13 cellular contexts compared by ENCODE assay signal in the genomic region with DNA sequence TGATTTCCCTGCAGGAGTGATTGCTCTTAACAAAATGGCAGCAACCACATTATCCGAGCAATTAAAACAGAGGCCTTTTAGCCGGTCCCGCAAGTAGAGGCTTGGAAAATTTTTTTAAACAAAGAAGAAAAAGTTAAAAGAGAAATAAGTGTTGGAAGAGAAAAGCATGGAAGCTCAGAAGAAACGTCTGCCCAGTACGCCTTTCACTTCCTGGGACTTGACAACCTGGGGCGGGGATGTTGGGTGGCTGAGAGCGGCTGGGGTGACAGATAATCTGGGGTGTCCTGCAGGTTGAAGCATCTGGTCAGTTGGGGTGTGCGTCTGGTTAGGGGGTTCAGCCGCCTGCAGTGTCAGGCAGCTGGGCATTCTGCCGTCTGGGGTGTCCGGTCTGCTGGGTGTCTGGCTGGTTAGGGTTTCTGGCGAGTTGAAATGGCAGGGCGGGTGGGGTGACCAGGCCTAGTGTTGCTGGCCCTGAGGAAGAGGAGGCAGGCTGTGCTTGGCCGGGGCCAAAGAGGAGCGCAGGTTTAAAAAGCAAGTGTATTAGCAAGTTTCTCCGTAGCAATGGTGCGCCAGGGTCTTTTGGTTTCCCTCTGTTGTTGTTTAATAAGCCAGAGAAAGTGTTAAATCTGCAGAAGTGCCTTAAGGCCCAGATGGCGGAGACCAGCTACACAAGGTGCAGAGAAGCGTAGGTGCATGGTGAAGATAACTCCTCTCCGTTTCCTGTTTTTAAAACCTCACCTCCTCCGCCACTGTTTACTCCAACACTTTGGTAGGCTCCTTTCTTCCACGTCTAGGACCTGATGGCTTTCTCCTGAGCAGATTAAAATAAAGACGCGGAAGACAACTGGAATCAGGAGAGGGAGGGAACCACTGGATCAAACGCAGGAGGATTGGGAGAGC. TPM values are rescaled to one million over a fixed set of nuclear protein-coding genes. Genes with fewer than 3 reads are reported as not detected.
A peak's percentile ranks its signal among the peaks of the same experiment; 100 is the strongest.
DNase-seq lines count a peak whose midpoint lies in the region; TF ChIP-seq lines count a peak whose summit lies in the region.
"Had no signal": no experiment of that assay in that cellular context is flagged by ENCODE, and none has a peak within 500 bp of the region (broad histone marks: within the 10 kb centered on the region; RNA-seq: fewer than 3 reads in every experiment).

No MANE protein-coding gene starts in this region.

- peak overlapping the region; percentile 46 for H3K4me3 Mint-ChIP-seq in neural progenitor cell
- H3K4me3 Mint-ChIP-seq: CD8-positive, alpha-beta T cell had no signal

- H3K36me3 ChIP-seq in BE2C (peaks cover 68% of the 10 kb centered on the region), neural progenitor cell (no peaks in the 10 kb centered on the region)

- no peak overlapping the region for H3K27ac ChIP-seq in neural progenitor cell

- H4K20me1 ChIP-seq in neural progenitor cell (ENCODE audit: low read depth) = peaks cover 92% of the 10 kb centered on the region

- H3K9ac ChIP-seq in neural progenitor cell = no peak overlapping the region

- TF ChIP-seq CTCF in BE2C (IDR thresholded peaks at IDR 0.05; ENCODE audit: low read depth, low read length) = no peak
- no peak for TF ChIP-seq CTCF in GM10248 (IDR thresholded peaks at IDR 0.05; ENCODE audit: control extremely low read depth, extremely low read depth, low read depth, missing control alignments)
- TF ChIP-seq CTCF in neural progenitor cell (IDR thresholded peaks at IDR 0.05) = no peak

- no peak overlapping the region for H2AFZ ChIP-seq in neural progenitor cell (replicated peaks)

- H3K4me2 ChIP-seq in neural progenitor cell = no peak overlapping the region

- POLR2A ChIA-PET in GM10248 (lab: Yijun Ruan, JAX) = no interaction called here

- peaks cover 9% of the 10 kb centered on the region for H3F3A ChIP-seq in neural progenitor cell (ENCODE audit: low read depth)

- CTCF ChIA-PET in GM10248 (lab: Yijun Ruan, JAX) = interaction anchor here (1.0 to 1.1 kb wide), 2 partner anchors 9 to 10 kb away, joined by 3 to 5 read pairs; no protein-coding TSS in a partner anchor

- no peaks in the 10 kb centered on the region for H3K79me2 ChIP-seq in neural progenitor cell (ENCODE audit: low read depth)

- no peaks in the 10 kb centered on the region for H3K27me3 ChIP-seq in BE2C
- H3K27me3 ChIP-seq in neural progenitor cell = peaks cover 100% of the 10 kb centered on the region

- peaks cover 32% of the 10 kb centered on the region for H3K4me1 Mint-ChIP-seq in neural progenitor cell

- H3K9me3 ChIP-seq in BE2C (no peaks in the 10 kb centered on the region), neural progenitor cell (ENCODE audit: low read depth) (no peaks in the 10 kb centered on the region)

- H3K36me3 Mint-ChIP-seq in neural progenitor cell = no peaks in the 10 kb centered on the region
- H3K36me3 Mint-ChIP-seq: CD8-positive, alpha-beta T cell had no signal

- H3K27me3 Mint-ChIP-seq in neural progenitor cell (ENCODE audit: insufficient read depth, low read depth) = peaks cover 94% of the 10 kb centered on the region

- H3K4me3 ChIP-seq in BE2C (ENCODE audit: low read depth, low read length) (peak overlapping the region; percentile 99), neural progenitor cell (no peak overlapping the region)

- H3K9me3 Mint-ChIP-seq in neural progenitor cell = peaks cover 11% of the 10 kb centered on the region

- H3K27ac Mint-ChIP-seq in neural progenitor cell = no peak overlapping the region
- H3K27ac Mint-ChIP-seq: CD8-positive, alpha-beta T cell had no signal

- peaks cover 19% of the 10 kb centered on the region for H3K4me1 ChIP-seq in BE2C
- H3K4me1 ChIP-seq in neural progenitor cell = peaks cover 16% of the 10 kb centered on the region

- DNase-seq in BE2C (no peak), GM10248 (ENCODE audit: extremely low spot score) (peak; percentile 24), ecto neural progenitor cell (ENCODE audit: low spot score) (peak; percentile 49), neural progenitor cell (ENCODE audit: low spot score) (no peak), NCI-H2029 treated with DMSO at 0.1 percent for 48 hours (lab: John Stamatoyannopoulos, UW) (no peak), amygdala (lab: John Stamatoyannopoulos, UW) (no peak), HT-29 (ENCODE audit: low spot score) (no peak)
- DNase-seq: activated T-cell treated with anti-CD3 and anti-CD28 coated beads, Interleukin-2, amount 50 U/mL, for 1 hour; NCI-H1048; NCI-H446 had no signal

RNA-seq across cellular contexts. Expression of a gene that starts 5.6 kb away (rescaled TPM):
- 244 TPM for polyA plus RNA-seq in BE2C (2012; ENCODE audit: insufficient read depth, insufficient read length, low read depth)
- total RNA-seq in neural progenitor cell (ENCODE audit: low replicate concordance) = 0.09 TPM in 1 of 2 replicates, not detected in the other
- total RNA-seq in HT-29 (2014; rRNA removed; shearing (Covaris generic)) = not detected in 2 replicates
- total RNA-seq: CD8-positive, alpha-beta T cell; cerebellum; kidney epithelial cell had no signal

Comparison
In these comparisons a context has a peak if more than half of its experiments do, and no peak if none do; other contexts are left out.
1. DNase-seq: peak in GM10248 (single experiment) and ecto neural progenitor cell (single experiment); none in BE2C (single experiment), neural progenitor cell (single experiment), NCI-H2029 treated with DMSO at 0.1 percent for 48 hours (single experiment), amygdala (0 of 56) and HT-29 (single experiment).